ENCODE assay signal across 1 cellular context in genomic region chr19:48617146-48617937, GRCh38.
TF ChIP-seq lines count a peak whose summit lies in the region.

No MANE protein-coding gene starts in this region.

TF ChIP-seq in GM12878, 131 proteins besides CTCF, POLR2A, EP300 and RAD21:
- TF ChIP-seq SMC3 (IDR thresholded peaks at IDR 0.05; ENCODE audit: borderline replicate concordance, low read length): no peak
- TF ChIP-seq ZZZ3 (IDR thresholded peaks at IDR 0.05; ENCODE audit: control insufficient read depth, insufficient read length, low read depth): no peak
- TF ChIP-seq, protein P1, sequence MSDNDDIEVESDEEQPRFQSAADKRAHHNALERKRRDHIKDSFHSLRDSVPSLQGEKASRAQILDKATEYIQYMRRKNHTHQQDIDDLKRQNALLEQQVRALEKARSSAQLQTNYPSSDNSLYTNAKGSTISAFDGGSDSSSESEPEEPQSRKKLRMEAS (IDR thresholded peaks at IDR 0.05; ENCODE audit: low read depth, low read length): no peak
